ENCODE assay signal across 2 cellular contexts in genomic region chr3:50284121-50284520, GRCh38. TPM values are rescaled to one million over a fixed set of nuclear protein-coding genes. Genes with fewer than 3 reads are reported as not detected.
"Had no signal": no experiment of that assay in that cellular context is flagged by ENCODE, and none has a peak within 500 bp of the region (broad histone marks: within the 10 kb centered on the region; RNA-seq: fewer than 3 reads in every experiment).

No MANE protein-coding gene starts in this region.

RNA-seq across cellular contexts. Expression of gene LSMEM2, which starts 5.2 kb away (rescaled TPM):
- total RNA-seq: GM23248, H4 had no signal
- polyA plus RNA-seq: GM23248 had no signal
